Comparison of ENCODE assay signal across 18 cellular contexts in the genomic region with DNA sequence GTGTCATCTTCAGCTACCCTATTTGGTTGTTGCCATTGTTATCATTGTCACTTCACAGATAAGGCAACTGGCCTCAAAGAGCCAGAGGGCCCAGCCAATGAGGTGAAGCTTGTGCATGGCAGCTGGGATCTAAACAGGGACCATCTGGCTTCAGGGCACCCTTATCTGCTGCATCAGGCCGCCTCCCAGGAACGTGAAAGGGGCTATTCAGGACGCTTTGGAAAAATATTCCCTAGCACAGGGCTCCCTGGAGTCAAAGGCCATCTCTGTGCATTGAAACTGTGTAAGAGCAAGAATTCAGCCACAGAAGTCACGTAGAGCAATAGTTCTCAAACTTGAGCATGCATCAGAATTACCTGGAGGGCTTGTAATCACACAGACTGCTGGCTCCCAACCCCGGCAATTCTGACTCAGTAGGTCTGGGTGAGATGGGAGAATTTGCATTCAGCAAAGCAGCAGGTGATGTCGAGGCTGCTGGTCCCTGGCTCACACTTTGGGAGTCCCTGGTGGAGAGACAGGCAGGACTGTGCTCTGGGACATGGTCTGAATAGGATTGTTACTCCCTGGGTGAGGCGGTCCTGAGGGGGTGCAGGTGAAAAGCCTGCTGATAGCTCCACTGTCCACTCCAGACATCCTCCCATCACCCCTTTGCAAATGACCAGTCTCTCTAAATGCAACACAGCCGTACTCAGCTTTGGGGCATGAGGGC. TPM values are rescaled to one million over a fixed set of nuclear protein-coding genes. Genes with fewer than 3 reads are reported as not detected.
A peak's percentile ranks its signal among the peaks of the same experiment; 100 is the strongest.
DNase-seq lines count a peak whose midpoint lies in the region; TF ChIP-seq lines count a peak whose summit lies in the region.
"Had no signal": no experiment of that assay in that cellular context is flagged by ENCODE, and none has a peak within 500 bp of the region (broad histone marks: within the 10 kb centered on the region; RNA-seq: fewer than 3 reads in every experiment).

No MANE protein-coding gene starts in this region.

- H4K8ac ChIP-seq in trophoblast cell (ENCODE audit: low read depth, low read length) = no peak overlapping the region

- no peak overlapping the region for H2BK12ac ChIP-seq in trophoblast cell (ENCODE audit: low read length)

- H3K4me3 ChIP-seq in WERI-Rb-1 (ENCODE audit: low read depth, low read length) (no peak overlapping the region), trophoblast cell (ENCODE audit: low read depth, low read length) (no peak overlapping the region)
- H3K4me3 ChIP-seq: GM12878, PC-9, SJCRH30 had no signal

- no peak overlapping the region for H3K23ac ChIP-seq in trophoblast cell (ENCODE audit: low read length)

- no peak overlapping the region for H3K9ac ChIP-seq in trophoblast cell (ENCODE audit: low read length)

- H3K14ac ChIP-seq in trophoblast cell (ENCODE audit: low read length) = no peak overlapping the region

- H4K12ac ChIP-seq in trophoblast cell (ENCODE audit: low read depth, low read length) = no peak overlapping the region

- H3K9me3 ChIP-seq in WERI-Rb-1 (ENCODE audit: severe bottlenecking) (no peaks in the 10 kb centered on the region), trophoblast cell (ENCODE audit: insufficient read depth, low read depth, low read length) (peaks cover 6% of the 10 kb centered on the region)
- H3K9me3 ChIP-seq: SJCRH30 had no signal

- H3K27ac ChIP-seq in WERI-Rb-1 = no peak overlapping the region
- no peak overlapping the region for H3K27ac ChIP-seq in trophoblast cell (ENCODE audit: low read depth, low read length)
- H3K27ac ChIP-seq: PC-9, SJCRH30 had no signal

- H3K4me2 ChIP-seq in trophoblast cell (ENCODE audit: low read length) = no peak overlapping the region
- H3K4me2 ChIP-seq: PC-9 had no signal

- no peak overlapping the region for H2AFZ ChIP-seq in trophoblast cell (ENCODE audit: insufficient read depth, low read length, poor library complexity)
- H2AFZ ChIP-seq: PC-9 had no signal

- H3K27me3 ChIP-seq in WERI-Rb-1 (ENCODE audit: insufficient read depth, low read depth, severe bottlenecking) (no peaks in the 10 kb centered on the region), trophoblast cell (ENCODE audit: insufficient read depth, low read length) (no peaks in the 10 kb centered on the region)

- H2BK120ac ChIP-seq in trophoblast cell (ENCODE audit: insufficient read depth, low read length, poor library complexity) = no peak overlapping the region

- no peak for TF ChIP-seq CTCF in WERI-Rb-1 (IDR thresholded peaks at IDR 0.05; ENCODE audit: low read depth, low read length)

- H2BK5ac ChIP-seq in trophoblast cell (ENCODE audit: low read depth, low read length, poor library complexity) = no peak overlapping the region

- no peak overlapping the region for H3K18ac ChIP-seq in trophoblast cell (ENCODE audit: low read length)

- WGBS in trophoblast cell (ENCODE audit: extremely low coverage, insufficient coverage, insufficient read length) = no CpG with 5 or more reads among the region's 8 CpGs

- no peaks in the 10 kb centered on the region for H3K4me1 ChIP-seq in trophoblast cell (ENCODE audit: control insufficient read depth in 1 of 2, insufficient read depth in 2 of 2, low read length in 2 of 2)
- H3K4me1 ChIP-seq: SJCRH30 had no signal

- no peak overlapping the region for H2AK5ac ChIP-seq in trophoblast cell (ENCODE audit: low read length)

- no peak overlapping the region for H4K91ac ChIP-seq in trophoblast cell (ENCODE audit: low read depth, low read length)

- no peaks in the 10 kb centered on the region for H3K79me1 ChIP-seq in trophoblast cell (ENCODE audit: low read length)

- no peak for TF ChIP-seq POLR2A in erythroblast (IDR thresholded peaks at IDR 0.05; ENCODE audit: low read length)

- peak; percentile 45 for DNase-seq in NCI-H82 (lab: John Stamatoyannopoulos, UW)
- no peak for DNase-seq in NCI-H82 treated with DMSO at 0.1 percent for 48 hours (lab: John Stamatoyannopoulos, UW; ENCODE audit: unreplicated experiment)
- DNase-seq in NCI-H146 treated with DMSO at 0.1 percent for 48 hours (lab: John Stamatoyannopoulos, UW; ENCODE audit: unreplicated experiment) = peak; percentile 53
- DNase-seq in WERI-Rb-1 = peak; percentile 23
- peak; percentile 90 to 92 for DNase-seq in trophoblast cell
- no peak for DNase-seq in NCI-H1417 treated with DMSO at 0.1 percent for 48 hours (lab: John Stamatoyannopoulos, UW)
- DNase-seq in NCI-H128 (lab: John Stamatoyannopoulos, UW; ENCODE audit: unreplicated experiment) = no peak
- no peak for DNase-seq in erythroblast (lab: John Stamatoyannopoulos, UW)
- DNase-seq: 8988T, COR-L47, HFFc6, KBM-7, NCI-H1105 treated with DMSO at 0.1 percent for 48 hours, NCI-H1930, NCI-H446 treated with DMSO at 0.1 percent for 48 hours, PC-9, SJCRH30 had no signal

- no peak overlapping the region for H3K4ac ChIP-seq in trophoblast cell (ENCODE audit: low read depth, low read length)

- H3K36me3 ChIP-seq in WERI-Rb-1 (no peaks in the 10 kb centered on the region), trophoblast cell (ENCODE audit: control insufficient read depth in 1 of 2, insufficient read depth in 2 of 2, low read length in 2 of 2) (no peaks in the 10 kb centered on the region)
- H3K36me3 ChIP-seq: SJCRH30 had no signal

- no peaks in the 10 kb centered on the region for H3K79me2 ChIP-seq in trophoblast cell (ENCODE audit: control insufficient read depth, insufficient read depth, low read length, poor library complexity)

RNA-seq across cellular contexts. Expression of a gene that starts 21.5 kb away (rescaled TPM):
- 22.8 and 23.3 TPM in 2 replicates for polyA plus RNA-seq in trophoblast cell (2013)

Comparison
In these comparisons a context has a peak if more than half of its experiments do, and no peak if none do; other contexts are left out.
1. DNase-seq: peak in NCI-H82 (single experiment), NCI-H146 treated with DMSO at 0.1 percent for 48 hours (single experiment), WERI-Rb-1 (single experiment) and trophoblast cell (2 of 2); none in NCI-H82 treated with DMSO at 0.1 percent for 48 hours (single experiment), NCI-H1417 treated with DMSO at 0.1 percent for 48 hours (single experiment), NCI-H128 (single experiment) and erythroblast (0 of 2).